Comparison of ENCODE assay signal across 8 cellular contexts in the genomic region with DNA sequence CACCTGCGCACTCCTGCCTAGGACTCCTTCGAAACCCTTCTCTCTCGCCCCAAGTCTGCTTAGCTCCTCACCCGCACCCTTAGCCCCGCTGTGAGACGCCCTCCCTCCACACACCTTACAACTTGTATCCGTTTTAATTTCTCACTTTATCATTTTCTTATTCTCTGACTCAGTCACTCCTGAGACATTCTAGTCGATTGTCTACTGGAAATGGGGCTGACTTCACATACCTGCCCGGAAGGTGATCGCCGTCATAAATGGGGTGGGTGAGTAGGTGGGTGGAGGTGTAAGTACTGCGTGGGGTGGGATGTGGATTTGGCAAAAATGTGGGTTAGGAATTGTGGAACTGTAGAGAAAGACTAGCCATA. TPM values are rescaled to one million over a fixed set of nuclear protein-coding genes. Genes with fewer than 3 reads are reported as not detected.
DNase-seq lines count a peak whose midpoint lies in the region; ATAC-seq and TF ChIP-seq lines count a peak whose summit lies in the region.

No MANE protein-coding gene starts in this region.

- DNase-seq in T-helper 17 cell (peak in 1 of 3 donors; percentile 19), lower lobe of right lung (no peak), posterior vena cava (ENCODE audit: low spot score) (no peak)
- DNase-seq in stimulated activated CD8-positive, alpha-beta memory T cell treated with anti-CD3 and anti-CD28 coated beads, Interleukin-2, amount 100 ng/mL, for 48 hours (ENCODE audit: low read depth in 2 of 2): peak; percentile 32 to 71

- no peaks in the 10 kb centered on the region for H3K36me3 ChIP-seq in lower lobe of right lung

- H3K27ac Mint-ChIP-seq in T-helper 17 cell: peak overlapping the region; percentile 95
- peak overlapping the region; percentile 75 to 90 (median 90) for H3K27ac Mint-ChIP-seq in brain

- peak overlapping the region; percentile 99 for H3K4me3 Mint-ChIP-seq in T-helper 17 cell
- peak overlapping the region; percentile 92 to 98 (median 93) for H3K4me3 Mint-ChIP-seq in brain

- no peak for TF ChIP-seq CTCF in brain (conservative IDR thresholded peaks at IDR 0.05)
- no peak for TF ChIP-seq CTCF in lower lobe of right lung (IDR thresholded peaks at IDR 0.05)

- H3K36me3 Mint-ChIP-seq in T-helper 17 cell (ENCODE audit: low read depth) (peaks cover 6% of the 10 kb centered on the region), brain (no peaks in the 10 kb centered on the region)

- peak overlapping the region; percentile 84 for H3K27ac ChIP-seq in lower lobe of right lung

- intact Hi-C loops in lower lobe of right lung (cut with DNase I): no loop called here
- intact Hi-C loops in posterior vena cava (cut with DNase I): no loop called here

- peaks cover 33% of the 10 kb centered on the region for H3K4me1 ChIP-seq in lower lobe of right lung

- H3K4me1 Mint-ChIP-seq in T-helper 17 cell: peaks cover 42% of the 10 kb centered on the region
- H3K4me1 Mint-ChIP-seq in brain: peaks cover 46% of the 10 kb centered on the region

- no peaks in the 10 kb centered on the region for H3K27me3 ChIP-seq in lower lobe of right lung (ENCODE audit: low read depth)

- ATAC-seq in GM19035 (IDR thresholded peaks at IDR 0.05; ENCODE audit: unreplicated experiment) (peak; percentile 31), HG03064 (IDR thresholded peaks at IDR 0.05; ENCODE audit: low read depth, unreplicated experiment) (peak; percentile 36), T-helper 17 cell (peak; percentile 36), lower lobe of right lung (peak; percentile 50 to 75), GM18520 (IDR thresholded peaks at IDR 0.05; ENCODE audit: unreplicated experiment) (no peak)

- no peaks in the 10 kb centered on the region for H3K9me3 ChIP-seq in T-helper 17 cell (ENCODE audit: control insufficient read depth, low read length, poor library complexity, severe bottlenecking)
- no peaks in the 10 kb centered on the region for H3K9me3 ChIP-seq in lower lobe of right lung

- H3K4me3 ChIP-seq in lower lobe of right lung: peak overlapping the region; percentile 84

- H3K9me3 Mint-ChIP-seq in brain: peaks cover 0 to 4% (median 0%) of the 10 kb centered on the region in 5 experiments

- H3K27me3 Mint-ChIP-seq in T-helper 17 cell (no peaks in the 10 kb centered on the region), brain (peaks cover 26% of the 10 kb centered on the region)

RNA-seq across cellular contexts. Expression of a gene that starts 0.7 kb away (rescaled TPM):
- total RNA-seq in T-helper 17 cell (1 to 10 TPM in 1 of 2 donors, under 1 TPM in 1; 0.60 to 3.9 TPM), lower lobe of right lung (30.0 TPM), posterior vena cava (10 to 100 TPM; 13.3 to 13.7 TPM)
- polyA plus RNA-seq in brain (ENCODE audit: insufficient read depth, low read depth, low replicate concordance): 14.8 TPM

Comparison
In these comparisons a context has a peak if more than half of its experiments do, and no peak if none do; other contexts are left out.
1. DNase-seq: peak in stimulated activated CD8-positive, alpha-beta memory T cell treated with anti-CD3 and anti-CD28 coated beads, Interleukin-2, amount 100 ng/mL, for 48 hours (2 of 2); none in lower lobe of right lung (single experiment) and posterior vena cava (single experiment).